In the genomic region with DNA sequence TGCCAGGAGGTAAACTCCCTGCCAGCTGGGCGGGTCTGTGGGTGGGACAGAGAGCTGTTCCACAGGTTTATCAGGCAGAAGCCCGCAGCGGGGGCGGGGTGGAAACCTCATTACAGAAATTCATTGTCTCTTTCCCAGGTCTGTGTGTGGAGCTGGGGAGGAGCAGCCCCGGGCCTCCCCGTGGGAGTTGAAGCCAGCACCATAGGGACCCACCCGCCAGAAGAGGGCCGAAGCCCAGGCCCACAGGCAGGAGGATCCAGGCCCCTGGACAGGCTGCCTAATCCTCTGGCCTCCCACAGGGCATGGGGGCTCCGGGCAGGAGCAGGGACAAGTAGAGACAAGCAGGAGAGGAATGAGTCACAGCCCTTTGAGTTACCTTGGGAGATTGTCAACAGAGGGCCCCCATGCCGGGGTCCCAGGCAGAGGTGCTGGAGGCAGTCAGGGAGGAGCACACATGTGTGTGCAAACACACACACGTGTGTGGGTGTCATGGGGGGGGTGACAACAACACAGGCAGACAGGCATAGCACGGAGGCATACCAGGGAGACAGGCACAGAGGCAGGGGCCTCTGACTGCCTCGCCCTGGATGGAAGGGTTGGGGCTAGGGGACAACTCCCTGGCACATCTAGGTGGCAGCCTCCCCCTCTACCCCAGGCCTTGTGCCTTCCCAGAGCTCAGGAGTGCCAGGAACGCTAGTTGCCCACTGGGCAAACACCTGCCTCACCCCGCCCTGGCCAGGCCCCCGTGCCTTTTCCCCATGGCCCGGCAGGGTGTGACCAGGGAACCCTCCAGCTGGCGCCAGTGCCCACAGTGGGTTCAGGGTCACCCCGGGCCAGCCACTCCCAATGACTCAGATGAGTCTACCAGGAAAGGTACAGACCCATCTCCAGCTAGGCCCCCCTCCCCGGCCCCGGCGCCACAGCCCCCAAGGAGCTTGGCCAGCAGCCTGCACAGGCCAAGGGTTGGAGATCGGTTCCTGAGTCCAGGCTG, we compare ENCODE assay signal across 1 cellular context.
TF ChIP-seq lines count a peak whose summit lies in the region.

No MANE protein-coding gene starts in this region.

TF ChIP-seq in HepG2, 621 proteins besides CTCF, POLR2A, EP300 and RAD21 (continued from another document and continues in another):
- TF ChIP-seq REST (IDR thresholded peaks at IDR 0.05; ENCODE audit: borderline replicate concordance in 1 of 2, low read depth in 1 of 2, low read length in 2 of 2): no peak
- TF ChIP-seq SP5 (CRISPR knock-in tag; IDR thresholded peaks at IDR 0.05; ENCODE audit: borderline replicate concordance, low read depth): peak; percentile 62
- 0 out of 2 replicates have a peak, but pooled peaks have one; percentile 18 for TF ChIP-seq SALL1 (CRISPR knock-in tag; IDR thresholded peaks at IDR 0.05)
- TF ChIP-seq, protein P1, sequence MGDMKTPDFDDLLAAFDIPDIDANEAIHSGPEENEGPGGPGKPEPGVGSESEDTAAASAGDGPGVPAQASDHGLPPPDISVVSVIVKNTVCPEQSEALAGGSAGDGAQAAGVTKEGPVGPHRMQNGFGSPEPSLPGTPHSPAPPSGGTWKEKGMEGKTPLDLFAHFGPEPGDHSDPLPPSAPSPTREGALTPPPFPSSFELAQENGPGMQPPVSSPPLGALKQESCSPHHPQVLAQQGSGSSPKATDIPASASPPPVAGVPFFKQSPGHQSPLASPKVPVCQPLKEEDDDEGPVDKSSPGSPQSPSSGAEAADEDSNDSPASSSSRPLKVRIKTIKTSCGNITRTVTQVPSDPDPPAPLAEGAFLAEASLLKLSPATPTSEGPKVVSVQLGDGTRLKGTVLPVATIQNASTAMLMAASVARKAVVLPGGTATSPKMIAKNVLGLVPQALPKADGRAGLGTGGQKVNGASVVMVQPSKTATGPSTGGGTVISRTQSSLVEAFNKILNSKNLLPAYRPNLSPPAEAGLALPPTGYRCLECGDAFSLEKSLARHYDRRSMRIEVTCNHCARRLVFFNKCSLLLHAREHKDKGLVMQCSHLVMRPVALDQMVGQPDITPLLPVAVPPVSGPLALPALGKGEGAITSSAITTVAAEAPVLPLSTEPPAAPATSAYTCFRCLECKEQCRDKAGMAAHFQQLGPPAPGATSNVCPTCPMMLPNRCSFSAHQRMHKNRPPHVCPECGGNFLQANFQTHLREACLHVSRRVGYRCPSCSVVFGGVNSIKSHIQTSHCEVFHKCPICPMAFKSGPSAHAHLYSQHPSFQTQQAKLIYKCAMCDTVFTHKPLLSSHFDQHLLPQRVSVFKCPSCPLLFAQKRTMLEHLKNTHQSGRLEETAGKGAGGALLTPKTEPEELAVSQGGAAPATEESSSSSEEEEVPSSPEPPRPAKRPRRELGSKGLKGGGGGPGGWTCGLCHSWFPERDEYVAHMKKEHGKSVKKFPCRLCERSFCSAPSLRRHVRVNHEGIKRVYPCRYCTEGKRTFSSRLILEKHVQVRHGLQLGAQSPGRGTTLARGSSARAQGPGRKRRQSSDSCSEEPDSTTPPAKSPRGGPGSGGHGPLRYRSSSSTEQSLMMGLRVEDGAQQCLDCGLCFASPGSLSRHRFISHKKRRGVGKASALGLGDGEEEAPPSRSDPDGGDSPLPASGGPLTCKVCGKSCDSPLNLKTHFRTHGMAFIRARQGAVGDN (CRISPR knock-in tag; IDR thresholded peaks at IDR 0.05): peak; percentile 71
- peak; percentile 57; the same call in 1 of the 2 replicates for TF ChIP-seq ZNF747 (CRISPR knock-in tag; IDR thresholded peaks at IDR 0.05; ENCODE audit: borderline replicate concordance)
- TF ChIP-seq RELA (CRISPR knock-in tag; IDR thresholded peaks at IDR 0.05): no peak
- no peak; the same call in 1 of the 2 replicates for TF ChIP-seq AHR (CRISPR knock-in tag; IDR thresholded peaks at IDR 0.05)
- no peak for TF ChIP-seq TOE1 (CRISPR knock-in tag; IDR thresholded peaks at IDR 0.05)
- no peak; the same call in 1 of the 2 replicates for TF ChIP-seq MIXL1 (CRISPR knock-in tag; IDR thresholded peaks at IDR 0.05)
- no peak for TF ChIP-seq ZNF343 (CRISPR knock-in tag; IDR thresholded peaks at IDR 0.05)
- TF ChIP-seq, protein P2, sequence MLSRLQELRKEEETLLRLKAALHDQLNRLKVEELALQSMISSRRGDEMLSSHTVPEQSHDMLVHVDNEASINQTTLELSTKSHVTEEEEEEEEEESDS (CRISPR knock-in tag; IDR thresholded peaks at IDR 0.05; ENCODE audit: borderline replicate concordance): no peak
- TF ChIP-seq ZNF432 (CRISPR knock-in tag; IDR thresholded peaks at IDR 0.05; ENCODE audit: borderline replicate concordance): no peak
- TF ChIP-seq PCBP2 (optimal IDR thresholded peaks at IDR 0.05; ENCODE audit: low read depth, low read length, poor library complexity, severe bottlenecking): no peak
- no peak for TF ChIP-seq SP2 (CRISPR knock-in tag; IDR thresholded peaks at IDR 0.05)
- peak; percentile 82 for TF ChIP-seq TGIF2 (CRISPR knock-in tag; IDR thresholded peaks at IDR 0.05)
- TF ChIP-seq MEIS1 (CRISPR knock-in tag; IDR thresholded peaks at IDR 0.05; ENCODE audit: borderline replicate concordance): 0 out of 2 replicates have a peak, but pooled peaks have one; percentile 57
- no peak for TF ChIP-seq LCORL (IDR thresholded peaks at IDR 0.05)
- TF ChIP-seq LCORL (CRISPR knock-in tag; IDR thresholded peaks at IDR 0.05): peak; percentile 65; the same call in 1 of the 2 replicates
- TF ChIP-seq UBTF (CRISPR knock-in tag; IDR thresholded peaks at IDR 0.05): 0 out of 2 replicates have a peak, but pooled peaks have one; percentile 37
- TF ChIP-seq NR2F2 (IDR thresholded peaks at IDR 0.05; ENCODE audit: borderline replicate concordance, low read depth): peak; percentile 25; the same call in 1 of the 2 replicates
- no peak for TF ChIP-seq TFDP2 (CRISPR knock-in tag; IDR thresholded peaks at IDR 0.05)
- TF ChIP-seq, protein P3, sequence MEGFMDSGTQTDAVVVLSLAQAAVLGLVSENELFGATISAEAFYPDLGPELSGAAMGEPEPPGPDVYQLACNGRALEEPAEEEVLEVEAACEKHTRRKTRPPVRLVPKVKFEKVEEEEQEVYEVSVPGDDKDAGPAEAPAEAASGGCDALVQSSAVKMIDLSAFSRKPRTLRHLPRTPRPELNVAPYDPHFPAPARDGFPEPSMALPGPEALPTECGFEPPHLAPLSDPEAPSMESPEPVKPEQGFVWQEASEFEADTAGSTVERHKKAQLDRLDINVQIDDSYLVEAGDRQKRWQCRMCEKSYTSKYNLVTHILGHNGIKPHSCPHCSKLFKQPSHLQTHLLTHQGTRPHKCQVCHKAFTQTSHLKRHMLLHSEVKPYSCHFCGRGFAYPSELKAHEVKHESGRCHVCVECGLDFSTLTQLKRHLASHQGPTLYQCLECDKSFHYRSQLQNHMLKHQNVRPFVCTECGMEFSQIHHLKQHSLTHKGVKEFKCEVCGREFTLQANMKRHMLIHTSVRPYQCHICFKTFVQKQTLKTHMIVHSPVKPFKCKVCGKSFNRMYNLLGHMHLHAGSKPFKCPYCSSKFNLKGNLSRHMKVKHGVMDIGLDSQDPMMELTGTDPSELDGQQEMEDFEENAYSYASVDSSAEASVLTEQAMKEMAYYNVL (CRISPR knock-in tag; IDR thresholded peaks at IDR 0.05; ENCODE audit: borderline replicate concordance): no peak
- TF ChIP-seq, protein P4, sequence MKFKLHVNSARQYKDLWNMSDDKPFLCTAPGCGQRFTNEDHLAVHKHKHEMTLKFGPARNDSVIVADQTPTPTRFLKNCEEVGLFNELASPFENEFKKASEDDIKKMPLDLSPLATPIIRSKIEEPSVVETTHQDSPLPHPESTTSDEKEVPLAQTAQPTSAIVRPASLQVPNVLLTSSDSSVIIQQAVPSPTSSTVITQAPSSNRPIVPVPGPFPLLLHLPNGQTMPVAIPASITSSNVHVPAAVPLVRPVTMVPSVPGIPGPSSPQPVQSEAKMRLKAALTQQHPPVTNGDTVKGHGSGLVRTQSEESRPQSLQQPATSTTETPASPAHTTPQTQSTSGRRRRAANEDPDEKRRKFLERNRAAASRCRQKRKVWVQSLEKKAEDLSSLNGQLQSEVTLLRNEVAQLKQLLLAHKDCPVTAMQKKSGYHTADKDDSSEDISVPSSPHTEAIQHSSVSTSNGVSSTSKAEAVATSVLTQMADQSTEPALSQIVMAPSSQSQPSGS (CRISPR knock-in tag; IDR thresholded peaks at IDR 0.05): no peak; the same call in 1 of the 2 replicates
- TF ChIP-seq TEAD3 (CRISPR knock-in tag; optimal IDR thresholded peaks at IDR 0.05; ENCODE audit: borderline replicate concordance): peak; percentile 78
- TF ChIP-seq MTF2 (CRISPR knock-in tag; IDR thresholded peaks at IDR 0.05; ENCODE audit: borderline replicate concordance): peak; percentile 19; the same call in 1 of the 2 replicates
- TF ChIP-seq, protein P5, sequence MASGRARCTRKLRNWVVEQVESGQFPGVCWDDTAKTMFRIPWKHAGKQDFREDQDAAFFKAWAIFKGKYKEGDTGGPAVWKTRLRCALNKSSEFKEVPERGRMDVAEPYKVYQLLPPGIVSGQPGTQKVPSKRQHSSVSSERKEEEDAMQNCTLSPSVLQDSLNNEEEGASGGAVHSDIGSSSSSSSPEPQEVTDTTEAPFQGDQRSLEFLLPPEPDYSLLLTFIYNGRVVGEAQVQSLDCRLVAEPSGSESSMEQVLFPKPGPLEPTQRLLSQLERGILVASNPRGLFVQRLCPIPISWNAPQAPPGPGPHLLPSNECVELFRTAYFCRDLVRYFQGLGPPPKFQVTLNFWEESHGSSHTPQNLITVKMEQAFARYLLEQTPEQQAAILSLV (CRISPR knock-in tag; IDR thresholded peaks at IDR 0.05; ENCODE audit: borderline replicate concordance): no peak
- TF ChIP-seq, protein P6, sequence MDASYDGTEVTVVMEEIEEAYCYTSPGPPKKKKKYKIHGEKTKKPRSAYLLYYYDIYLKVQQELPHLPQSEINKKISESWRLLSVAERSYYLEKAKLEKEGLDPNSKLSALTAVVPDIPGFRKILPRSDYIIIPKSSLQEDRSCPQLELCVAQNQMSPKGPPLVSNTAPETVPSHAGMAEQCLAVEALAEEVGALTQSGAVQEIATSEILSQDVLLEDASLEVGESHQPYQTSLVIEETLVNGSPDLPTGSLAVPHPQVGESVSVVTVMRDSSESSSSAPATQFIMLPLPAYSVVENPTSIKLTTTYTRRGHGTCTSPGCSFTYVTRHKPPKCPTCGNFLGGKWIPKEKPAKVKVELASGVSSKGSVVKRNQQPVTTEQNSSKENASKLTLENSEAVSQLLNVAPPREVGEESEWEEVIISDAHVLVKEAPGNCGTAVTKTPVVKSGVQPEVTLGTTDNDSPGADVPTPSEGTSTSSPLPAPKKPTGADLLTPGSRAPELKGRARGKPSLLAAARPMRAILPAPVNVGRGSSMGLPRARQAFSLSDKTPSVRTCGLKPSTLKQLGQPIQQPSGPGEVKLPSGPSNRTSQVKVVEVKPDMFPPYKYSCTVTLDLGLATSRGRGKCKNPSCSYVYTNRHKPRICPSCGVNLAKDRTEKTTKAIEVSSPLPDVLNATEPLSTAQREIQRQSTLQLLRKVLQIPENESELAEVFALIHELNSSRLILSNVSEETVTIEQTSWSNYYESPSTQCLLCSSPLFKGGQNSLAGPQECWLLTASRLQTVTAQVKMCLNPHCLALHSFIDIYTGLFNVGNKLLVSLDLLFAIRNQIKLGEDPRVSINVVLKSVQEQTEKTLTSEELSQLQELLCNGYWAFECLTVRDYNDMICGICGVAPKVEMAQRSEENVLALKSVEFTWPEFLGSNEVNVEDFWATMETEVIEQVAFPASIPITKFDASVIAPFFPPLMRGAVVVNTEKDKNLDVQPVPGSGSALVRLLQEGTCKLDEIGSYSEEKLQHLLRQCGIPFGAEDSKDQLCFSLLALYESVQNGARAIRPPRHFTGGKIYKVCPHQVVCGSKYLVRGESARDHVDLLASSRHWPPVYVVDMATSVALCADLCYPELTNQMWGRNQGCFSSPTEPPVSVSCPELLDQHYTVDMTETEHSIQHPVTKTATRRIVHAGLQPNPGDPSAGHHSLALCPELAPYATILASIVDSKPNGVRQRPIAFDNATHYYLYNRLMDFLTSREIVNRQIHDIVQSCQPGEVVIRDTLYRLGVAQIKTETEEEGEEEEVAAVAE (CRISPR knock-in tag; IDR thresholded peaks at IDR 0.05; ENCODE audit: borderline replicate concordance): no peak
- peak; percentile 56; the same call in 1 of the 2 replicates for TF ChIP-seq ZNF501 (CRISPR knock-in tag; IDR thresholded peaks at IDR 0.05)
